14 cellular contexts compared by ENCODE assay signal in the genomic region with DNA sequence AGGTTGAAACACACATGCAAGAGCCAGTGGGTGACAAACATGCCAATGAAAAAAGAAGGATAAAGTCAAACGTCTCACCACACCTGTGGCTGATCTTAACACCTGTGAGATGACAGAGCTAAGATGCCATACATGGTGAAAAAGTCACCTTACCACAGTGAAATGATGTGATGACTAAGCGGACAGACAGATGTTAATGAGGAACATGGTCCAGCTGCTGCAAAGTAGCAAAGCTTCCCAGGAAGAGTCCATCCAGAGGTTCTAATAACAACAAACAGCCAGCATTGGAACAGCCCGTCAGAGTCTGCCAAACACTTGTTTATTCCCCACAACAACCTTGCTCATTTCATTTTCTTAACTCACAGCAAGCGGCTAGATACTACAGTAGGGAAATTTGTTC. TPM values are rescaled to one million over a fixed set of nuclear protein-coding genes. Genes with fewer than 3 reads are reported as not detected.
DNase-seq lines count a peak whose midpoint lies in the region; ATAC-seq and TF ChIP-seq lines count a peak whose summit lies in the region.
"Had no signal": no experiment of that assay in that cellular context is flagged by ENCODE, and none has a peak within 500 bp of the region (broad histone marks: within the 10 kb centered on the region; RNA-seq: fewer than 3 reads in every experiment).

No MANE protein-coding gene starts in this region.

- H3K27ac Mint-ChIP-seq in activated CD4-positive, alpha-beta T cell treated with anti-CD3 and anti-CD28 coated beads, Interleukin-2, amount 10 ng/mL, durations not matched to agents 24 days and 14 days = peak overlapping the region; percentile 75
- H3K27ac Mint-ChIP-seq in endodermal cell (no peak overlapping the region), progenitor cell of endocrine pancreas (peak overlapping the region; percentile 33)
- H3K27ac Mint-ChIP-seq: stimulated activated naive B cell treated with anti-CD40 and anti-IgM and Interleukin-4, amounts not matched to agents 10 μg/mL and 1 μg/mL and 100 μg/mL, for 72 hours had no signal

- ATAC-seq in HG03432 (IDR thresholded peaks at IDR 0.05; ENCODE audit: unreplicated experiment) (no peak), GM21576 (IDR thresholded peaks at IDR 0.05; ENCODE audit: unreplicated experiment) (no peak)
- ATAC-seq: left ventricle myocardium superior; stimulated activated naive B cell treated with anti-CD40 and anti-IgM and Interleukin-4, amounts not matched to agents 10 μg/mL and 1 μg/mL and 100 μg/mL, for 72 hours had no signal

- peak overlapping the region; percentile 96 for H3K4me3 Mint-ChIP-seq in activated CD4-positive, alpha-beta T cell treated with anti-CD3 and anti-CD28 coated beads, Interleukin-2, amount 10 ng/mL, durations not matched to agents 24 days and 14 days
- H3K4me3 Mint-ChIP-seq in endodermal cell = peak overlapping the region; percentile 94
- H3K4me3 Mint-ChIP-seq in progenitor cell of endocrine pancreas (ENCODE audit: low read depth) = peak overlapping the region; percentile 65

- H3K9ac ChIP-seq in endodermal cell (ENCODE audit: extremely low read depth, low read length, poor library complexity, severe bottlenecking) = no peak overlapping the region

- peaks cover 28% of the 10 kb centered on the region for H3K36me3 Mint-ChIP-seq in activated CD4-positive, alpha-beta T cell treated with anti-CD3 and anti-CD28 coated beads, Interleukin-2, amount 10 ng/mL, durations not matched to agents 24 days and 14 days (ENCODE audit: low read depth)
- H3K36me3 Mint-ChIP-seq in endodermal cell (ENCODE audit: low read depth) (peaks cover 46% of the 10 kb centered on the region), progenitor cell of endocrine pancreas (ENCODE audit: insufficient read depth) (peaks cover 15% of the 10 kb centered on the region)

- no peak for DNase-seq in activated CD4-positive, alpha-beta T cell treated with anti-CD3 and anti-CD28 coated beads, Interleukin-2, amount 10 ng/mL, durations not matched to agents 24 days and 14 days
- no peak for DNase-seq in activated CD4-positive, alpha-beta T cell treated with anti-CD3 and anti-CD28 coated beads for 4 hours
- DNase-seq in RPMI8226 (peak; percentile 53), endodermal cell (no peak), progenitor cell of endocrine pancreas (ENCODE audit: low spot score, unreplicated experiment) (no peak), middle frontal gyrus (ENCODE audit: extremely low spot score, low spot score) (no peak)
- DNase-seq: activated CD8-positive, alpha-beta memory T cell treated with anti-CD3 and anti-CD28 coated beads, Interleukin-2, amount 50 U/mL, for 4 hours; effector memory CD4-positive, alpha-beta T cell; left ventricle myocardium superior; NCI-H2029; spleen; stimulated activated naive B cell treated with anti-CD40 and anti-IgM and Interleukin-4, amounts not matched to agents 10 μg/mL and 1 μg/mL and 100 μg/mL, for 72 hours had no signal

- peaks cover 45% of the 10 kb centered on the region for H3K36me3 ChIP-seq in endodermal cell (ENCODE audit: control insufficient read depth, insufficient read depth, low read length)

- H3K9me3 ChIP-seq in endodermal cell (ENCODE audit: control insufficient read depth, low read length) = no peaks in the 10 kb centered on the region
- H3K9me3 ChIP-seq: spleen had no signal

- H3K27me3 Mint-ChIP-seq in activated CD4-positive, alpha-beta T cell treated with anti-CD3 and anti-CD28 coated beads, Interleukin-2, amount 10 ng/mL, durations not matched to agents 24 days and 14 days = no peaks in the 10 kb centered on the region
- H3K27me3 Mint-ChIP-seq in endodermal cell (ENCODE audit: insufficient read depth) (peaks cover 30% of the 10 kb centered on the region), progenitor cell of endocrine pancreas (peaks cover 24% of the 10 kb centered on the region)
- H3K27me3 Mint-ChIP-seq: stimulated activated naive B cell treated with anti-CD40 and anti-IgM and Interleukin-4, amounts not matched to agents 10 μg/mL and 1 μg/mL and 100 μg/mL, for 72 hours had no signal

- no peaks in the 10 kb centered on the region for H3K4me1 ChIP-seq in endodermal cell (ENCODE audit: control insufficient read depth, insufficient read depth, low read length)

- no peak overlapping the region for H3K27ac ChIP-seq in endodermal cell (ENCODE audit: low read depth, low read length)
- H3K27ac ChIP-seq: spleen had no signal

- intact Hi-C loops in activated CD4-positive, alpha-beta T cell treated with anti-CD3 and anti-CD28 coated beads, Interleukin-2, amount 10 ng/mL, durations not matched to agents 24 days and 14 days (cut with micrococcal nuclease) = loop anchor here (2.0 kb wide), 2 partner anchors 89 to 125 kb away; partner anchors contain the start of gene FAF2

- peaks cover 19% of the 10 kb centered on the region for H3K4me1 Mint-ChIP-seq in activated CD4-positive, alpha-beta T cell treated with anti-CD3 and anti-CD28 coated beads, Interleukin-2, amount 10 ng/mL, durations not matched to agents 24 days and 14 days
- H3K4me1 Mint-ChIP-seq in endodermal cell = peaks cover 14% of the 10 kb centered on the region
- H3K4me1 Mint-ChIP-seq in progenitor cell of endocrine pancreas (ENCODE audit: low read depth) = peaks cover 5% of the 10 kb centered on the region

- TF ChIP-seq CTCF in endodermal cell (conservative IDR thresholded peaks at IDR 0.05) = no peak
- TF ChIP-seq CTCF in progenitor cell of endocrine pancreas (IDR thresholded peaks at IDR 0.05; ENCODE audit: unreplicated experiment) = no peak

- peaks cover 26% of the 10 kb centered on the region for H3K27me3 ChIP-seq in endodermal cell (ENCODE audit: control insufficient read depth, insufficient read depth, low read length, poor library complexity, severe bottlenecking)
- H3K27me3 ChIP-seq: spleen had no signal

- H3K9me3 Mint-ChIP-seq in activated CD4-positive, alpha-beta T cell treated with anti-CD3 and anti-CD28 coated beads, Interleukin-2, amount 10 ng/mL, durations not matched to agents 24 days and 14 days = no peaks in the 10 kb centered on the region
- H3K9me3 Mint-ChIP-seq in endodermal cell (no peaks in the 10 kb centered on the region), progenitor cell of endocrine pancreas (ENCODE audit: low read depth) (no peaks in the 10 kb centered on the region)
- H3K9me3 Mint-ChIP-seq: stimulated activated naive B cell treated with anti-CD40 and anti-IgM and Interleukin-4, amounts not matched to agents 10 μg/mL and 1 μg/mL and 100 μg/mL, for 72 hours had no signal

- H3K4me3 ChIP-seq in endodermal cell (ENCODE audit: low read length) = peak overlapping the region; percentile 74

- WGBS in endodermal cell (ENCODE audit: insufficient coverage in 1 of 2, insufficient read length in 1 of 2), 2 experiments = 90 to 98% methylated on average over 3 to 4 of the region's 4 CpGs

RNA-seq across cellular contexts. Expression of gene KIAA1191, which starts 1.9 kb away (rescaled TPM):
- total RNA-seq in activated CD4-positive, alpha-beta T cell treated with anti-CD3 and anti-CD28 coated beads, Interleukin-2, amount 10 ng/mL, durations not matched to agents 24 days and 14 days = 55.5 and 59.7 TPM in 2 replicates
- 100 to 1,000 TPM; 135 to 172 TPM for total RNA-seq in endodermal cell
- polyA plus RNA-seq in endodermal cell (2013, experiment 1 of 2) = 137 TPM
- 140 TPM for polyA plus RNA-seq in endodermal cell (2013, experiment 2 of 2)
- 109 and 111 TPM in 2 replicates for total RNA-seq in progenitor cell of endocrine pancreas

RNA-seq across cellular contexts. Expression of gene ARL10, which starts 5.6 kb away (rescaled TPM):
- 18.1 and 22.2 TPM in 2 replicates for total RNA-seq in activated CD4-positive, alpha-beta T cell treated with anti-CD3 and anti-CD28 coated beads, Interleukin-2, amount 10 ng/mL, durations not matched to agents 24 days and 14 days
- total RNA-seq in endodermal cell (10 to 100 TPM; 10.2 to 11.4 TPM), progenitor cell of endocrine pancreas (24.5 and 29.5 TPM in 2 replicates)
- polyA plus RNA-seq in endodermal cell (2013, experiment 1 of 2) = 12.2 TPM
- polyA plus RNA-seq in endodermal cell (2013, experiment 2 of 2) = 12.5 TPM

RNA-seq across cellular contexts. Expression of gene NOP16, which starts 28.7 kb away (rescaled TPM):
- 109 and 114 TPM in 2 replicates for total RNA-seq in activated CD4-positive, alpha-beta T cell treated with anti-CD3 and anti-CD28 coated beads, Interleukin-2, amount 10 ng/mL, durations not matched to agents 24 days and 14 days
- total RNA-seq in endodermal cell (10 to 100 TPM; 18.6 to 31.3 TPM), progenitor cell of endocrine pancreas (21.9 and 26.4 TPM in 2 replicates)
- polyA plus RNA-seq in endodermal cell (2013, experiment 1 of 2) = 19.3 TPM
- polyA plus RNA-seq in endodermal cell (2013, experiment 2 of 2) = 19.2 TPM

RNA-seq across cellular contexts. Expression of gene HIGD2A, which starts 28.9 kb away (rescaled TPM):
- 96.4 and 104 TPM in 2 replicates for total RNA-seq in activated CD4-positive, alpha-beta T cell treated with anti-CD3 and anti-CD28 coated beads, Interleukin-2, amount 10 ng/mL, durations not matched to agents 24 days and 14 days
- 100 to 1,000 TPM; 101 to 102 TPM for total RNA-seq in endodermal cell
- polyA plus RNA-seq in endodermal cell (2013, experiment 1 of 2) = 139 TPM
- 127 TPM for polyA plus RNA-seq in endodermal cell (2013, experiment 2 of 2)
- 88.0 and 96.8 TPM in 2 replicates for total RNA-seq in progenitor cell of endocrine pancreas

RNA-seq across cellular contexts. Expression of gene CLTB, which starts 56.7 kb away (rescaled TPM):
- 71.5 and 76.2 TPM in 2 replicates for total RNA-seq in activated CD4-positive, alpha-beta T cell treated with anti-CD3 and anti-CD28 coated beads, Interleukin-2, amount 10 ng/mL, durations not matched to agents 24 days and 14 days
- total RNA-seq in endodermal cell (10 to 100 TPM; 40.9 to 49.7 TPM), progenitor cell of endocrine pancreas (27.9 and 29.1 TPM in 2 replicates)
- polyA plus RNA-seq in endodermal cell (2013, experiment 1 of 2) = 32.9 TPM
- polyA plus RNA-seq in endodermal cell (2013, experiment 2 of 2) = 36.2 TPM
